ENCODE assay signal across 15 cellular contexts in the genomic region with DNA sequence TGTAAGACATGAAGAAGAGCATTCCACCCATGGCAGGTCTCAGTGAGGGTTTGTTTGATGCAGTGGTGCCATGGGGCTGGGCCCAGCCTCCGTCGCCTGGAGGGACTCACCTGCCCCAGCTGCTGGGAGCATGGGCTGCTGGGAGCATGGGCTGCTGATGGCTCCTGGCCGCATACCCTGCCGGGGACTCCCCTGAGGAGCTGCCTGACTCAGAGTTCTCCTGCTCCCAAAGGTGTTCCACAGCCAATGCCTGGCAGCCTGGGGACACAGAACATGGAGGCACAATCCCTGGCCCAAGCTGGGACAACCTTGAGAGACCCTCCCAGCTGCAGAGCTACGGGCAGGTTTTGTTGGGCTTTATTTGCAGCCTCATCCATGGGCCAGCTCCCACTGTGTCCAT.
DNase-seq lines count a peak whose midpoint lies in the region; ATAC-seq and TF ChIP-seq lines count a peak whose summit lies in the region.
"Had no signal": no experiment of that assay in that cellular context is flagged by ENCODE, and none has a peak within 500 bp of the region (broad histone marks: within the 10 kb centered on the region; RNA-seq: fewer than 3 reads in every experiment).

No MANE protein-coding gene starts in this region.

- H3K27me3 ChIP-seq in sigmoid colon (no peaks in the 10 kb centered on the region), GM23338 (ENCODE audit: insufficient read depth) (no peaks in the 10 kb centered on the region), brain microvascular endothelial cell (replicated peaks) (no peaks in the 10 kb centered on the region)

- H2AFZ ChIP-seq in GM23338, result no peak overlapping the region
- H2AFZ ChIP-seq: GM23248 had no signal

- no peaks in the 10 kb centered on the region for H3K9me3 Mint-ChIP-seq in natural killer cell treated with Interleukin-12 subunit alpha and Interleukin-12 subunit beta and Interleukin-15 and Interleukin-18, amount 100 ng/mL, for 72 hours
- no peaks in the 10 kb centered on the region for H3K9me3 Mint-ChIP-seq in natural killer cell
- peaks cover 7% of the 10 kb centered on the region for H3K9me3 Mint-ChIP-seq in nephron
- peaks cover 10% of the 10 kb centered on the region for H3K9me3 Mint-ChIP-seq in GM23338

- no peak overlapping the region for H3K27ac Mint-ChIP-seq in natural killer cell treated with Interleukin-12 subunit alpha and Interleukin-12 subunit beta and Interleukin-15 and Interleukin-18, amount 100 ng/mL, for 72 hours
- H3K27ac Mint-ChIP-seq in natural killer cell (no peak overlapping the region), nephron (peak overlapping the region; percentile 55 to 91 (median 79)), GM23338 (no peak overlapping the region)
- H3K27ac Mint-ChIP-seq: B cell; CD4-positive, alpha-beta T cell had no signal

- H3K4me1 ChIP-seq in sigmoid colon, result peaks cover 0 to 68% (median 45%) of the 10 kb centered on the region in 4 donors
- H3K4me1 ChIP-seq in GM23338 (ENCODE audit: insufficient read depth), result peaks cover 27% of the 10 kb centered on the region

- no peaks in the 10 kb centered on the region for H3F3A ChIP-seq in GM23338 (replicated peaks; ENCODE audit: low read depth)

- intact Hi-C loops in natural killer cell (cut with micrococcal nuclease), result no loop called here
- intact Hi-C loops in sigmoid colon (cut with DNase I), result no loop called here

- H3K27me3 Mint-ChIP-seq in natural killer cell treated with Interleukin-12 subunit alpha and Interleukin-12 subunit beta and Interleukin-15 and Interleukin-18, amount 100 ng/mL, for 72 hours, result peaks cover 6 to 7% of the 10 kb centered on the region in 2 donors
- peaks cover 7 to 8% of the 10 kb centered on the region in 2 donors for H3K27me3 Mint-ChIP-seq in natural killer cell (ENCODE audit: low read depth in 2 of 2)
- peaks cover 3% of the 10 kb centered on the region for H3K27me3 Mint-ChIP-seq in nephron (ENCODE audit: low read depth)
- H3K27me3 Mint-ChIP-seq in GM23338 (ENCODE audit: insufficient read depth, low read depth, poor library complexity), result peaks cover 4% of the 10 kb centered on the region

- H3K79me2 ChIP-seq in GM23338 (replicated peaks; ENCODE audit: insufficient read depth), result no peaks in the 10 kb centered on the region

- H3K4me3 Mint-ChIP-seq in natural killer cell treated with Interleukin-12 subunit alpha and Interleukin-12 subunit beta and Interleukin-15 and Interleukin-18, amount 100 ng/mL, for 72 hours, result no peak overlapping the region
- H3K4me3 Mint-ChIP-seq in natural killer cell (no peak overlapping the region), nephron (no peak overlapping the region), GM23338 (no peak overlapping the region)
- H3K4me3 Mint-ChIP-seq: B cell; CD4-positive, alpha-beta T cell; H9 had no signal

- no peak for TF ChIP-seq POLR2A in sigmoid colon (IDR thresholded peaks at IDR 0.05)

- H4K20me1 ChIP-seq in GM23338 (replicated peaks; ENCODE audit: insufficient read depth), result no peaks in the 10 kb centered on the region

- WGBS in sigmoid colon, 2 donors, result 68 to 84% methylated on average over 5 of the region's 5 CpGs

- no peaks in the 10 kb centered on the region for H3K36me3 ChIP-seq in sigmoid colon
- H3K36me3 ChIP-seq in GM23338 (ENCODE audit: insufficient read depth), result peaks cover 4% of the 10 kb centered on the region; the same call in 1 of the 2 replicates
- no peaks in the 10 kb centered on the region for H3K36me3 ChIP-seq in brain microvascular endothelial cell (replicated peaks)

- H3K4me3 ChIP-seq in sigmoid colon, result no peak overlapping the region
- H3K4me3 ChIP-seq in GM23338, result no peak overlapping the region
- no peak overlapping the region for H3K4me3 ChIP-seq in brain microvascular endothelial cell (ENCODE audit: low read depth, low read length)
- H3K4me3 ChIP-seq: GM23248 had no signal

- ATAC-seq in natural killer cell treated with Interleukin-12 subunit alpha and Interleukin-12 subunit beta and Interleukin-15 and Interleukin-18, amount 100 ng/mL, for 72 hours, result peak; percentile 25 to 35
- ATAC-seq in natural killer cell (no peak), GM23338 (no peak), GM19035 (IDR thresholded peaks at IDR 0.05; ENCODE audit: unreplicated experiment) (no peak)

- no peaks in the 10 kb centered on the region for H3K36me3 Mint-ChIP-seq in natural killer cell treated with Interleukin-12 subunit alpha and Interleukin-12 subunit beta and Interleukin-15 and Interleukin-18, amount 100 ng/mL, for 72 hours
- H3K36me3 Mint-ChIP-seq in natural killer cell, result no peaks in the 10 kb centered on the region
- H3K36me3 Mint-ChIP-seq in nephron (ENCODE audit: low read depth), result no peaks in the 10 kb centered on the region
- no peaks in the 10 kb centered on the region; the same call in 2 of the 3 replicates for H3K36me3 Mint-ChIP-seq in GM23338 (ENCODE audit: low read depth)

- H3K4me2 ChIP-seq in GM23338, result no peak overlapping the region

- no peaks in the 10 kb centered on the region for H3K4me1 Mint-ChIP-seq in natural killer cell treated with Interleukin-12 subunit alpha and Interleukin-12 subunit beta and Interleukin-15 and Interleukin-18, amount 100 ng/mL, for 72 hours (ENCODE audit: low read depth in 2 of 2)
- no peaks in the 10 kb centered on the region for H3K4me1 Mint-ChIP-seq in natural killer cell
- peaks cover 77% of the 10 kb centered on the region for H3K4me1 Mint-ChIP-seq in nephron
- peaks cover 25% of the 10 kb centered on the region for H3K4me1 Mint-ChIP-seq in GM23338
- H3K4me1 Mint-ChIP-seq: B cell had no signal

- peaks cover 23% of the 10 kb centered on the region for H3K9me2 ChIP-seq in GM23338 (ENCODE audit: insufficient read depth)

- in situ Hi-C loops in brain microvascular endothelial cell (cut with HindIII; ENCODE audit: low pct_ligation_motif_present, low sequenced_read_pairs), result no loop called here

- TF ChIP-seq CTCF in natural killer cell (IDR thresholded peaks at IDR 0.05) (no peak), nephron (IDR thresholded peaks at IDR 0.05; ENCODE audit: unreplicated experiment in 3 of 3) (no peak), sigmoid colon (IDR thresholded peaks at IDR 0.05) (no peak), GM23338 (conservative IDR thresholded peaks at IDR 0.05; ENCODE audit: low read depth in 2 of 2) (no peak), brain microvascular endothelial cell (IDR thresholded peaks at IDR 0.05; ENCODE audit: low read depth, low read length, missing control alignments) (no peak)

- H3K27ac ChIP-seq in sigmoid colon (peak overlapping the region in 2 of 4 donors; percentile 68 to 70), GM23338 (ENCODE audit: low read depth) (no peak overlapping the region), brain microvascular endothelial cell (no peak overlapping the region)
- H3K27ac ChIP-seq: GM23248 had no signal

- no peaks in the 10 kb centered on the region for H3K9me3 ChIP-seq in sigmoid colon

- TF ChIP-seq EP300 in sigmoid colon (IDR thresholded peaks at IDR 0.05), result no peak

- no peak for DNase-seq in natural killer cell treated with Interleukin-12 subunit alpha and Interleukin-12 subunit beta and Interleukin-15 and Interleukin-18, amount 100 ng/mL, for 72 hours (ENCODE audit: low spot score)
- DNase-seq in natural killer cell (no peak), sigmoid colon (peak; percentile 55), GM23338 (ENCODE audit: low spot score) (no peak), brain microvascular endothelial cell (no peak)
- DNase-seq: ACHN; C1 segment of cervical spinal cord; Calu3; CD4-positive, alpha-beta T cell; DMS 273 treated with DMSO at 0.1 percent for 48 hours; GM23248; H9 had no signal

TF ChIP-seq in GM23338, 12 proteins besides CTCF, POLR2A, EP300 and RAD21 (continues in another document):
- TF ChIP-seq JUNB (IDR thresholded peaks at IDR 0.05; ENCODE audit: unreplicated experiment) (no peak), EZH2 (IDR thresholded peaks at IDR 0.05; ENCODE audit: low read depth, unreplicated experiment) (no peak)

Comparison
In these comparisons a context has a peak if more than half of its experiments do, and no peak if none do; other contexts are left out.
1. ATAC-seq: peak in natural killer cell treated with Interleukin-12 subunit alpha and Interleukin-12 subunit beta and Interleukin-15 and Interleukin-18, amount 100 ng/mL, for 72 hours (2 of 2); none in natural killer cell (0 of 3), GM23338 (single experiment) and GM19035 (single experiment).
2. H3K27ac Mint-ChIP-seq: peak in nephron (3 of 3); none in natural killer cell treated with Interleukin-12 subunit alpha and Interleukin-12 subunit beta and Interleukin-15 and Interleukin-18, amount 100 ng/mL, for 72 hours (0 of 2), natural killer cell (0 of 2) and GM23338 (single experiment).